In the genomic region with DNA sequence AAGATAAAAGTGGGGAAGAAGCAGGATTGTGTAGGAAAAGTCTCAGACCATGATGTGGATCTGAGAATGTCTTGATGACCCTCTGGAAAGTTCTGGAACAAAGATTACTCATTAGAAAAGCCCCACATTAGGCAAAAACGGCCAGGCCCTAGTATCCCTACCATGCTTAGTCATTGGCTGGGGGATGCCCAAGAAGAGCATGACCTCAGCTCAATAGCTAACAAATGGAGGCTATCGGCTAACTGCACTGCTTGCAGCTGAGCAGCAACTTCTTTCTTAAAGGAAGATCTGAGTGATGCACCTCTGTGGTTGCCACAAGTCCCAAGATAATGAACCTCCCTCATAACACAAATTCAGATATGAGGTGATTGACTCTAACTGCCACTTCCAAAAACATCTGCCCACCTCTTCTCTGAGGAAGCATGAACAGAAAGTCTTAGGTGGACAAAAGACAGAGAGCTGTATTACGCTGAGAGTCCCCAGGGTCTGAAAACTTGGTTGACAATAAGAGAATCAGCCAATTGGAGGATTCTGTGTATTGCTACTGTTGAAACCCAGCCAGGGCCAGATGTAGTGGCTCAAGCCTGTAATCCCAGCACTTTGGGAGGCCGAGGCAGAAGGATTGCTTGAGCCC, we compare ENCODE assay signal across 14 cellular contexts.
A peak's percentile ranks its signal among the peaks of the same experiment; 100 is the strongest.
DNase-seq lines count a peak whose midpoint lies in the region; ATAC-seq and TF ChIP-seq lines count a peak whose summit lies in the region.
"Had no signal": no experiment of that assay in that cellular context is flagged by ENCODE, and none has a peak within 500 bp of the region (broad histone marks: within the 10 kb centered on the region; RNA-seq: fewer than 3 reads in every experiment).

No MANE protein-coding gene starts in this region.

- H3K9me3 ChIP-seq in MG63: peaks cover 2% of the 10 kb centered on the region; the same call in 1 of the 2 replicates
- H3K9me3 ChIP-seq: adrenal gland, heart left ventricle, lower lobe of right lung had no signal

- ATAC-seq in GM18511 (IDR thresholded peaks at IDR 0.05; ENCODE audit: unreplicated experiment) (peak; percentile 75), HG02571 (IDR thresholded peaks at IDR 0.05; ENCODE audit: unreplicated experiment) (peak; percentile 66), omental fat pad (ENCODE audit: low FRiP score) (no peak)
- ATAC-seq: heart left ventricle, lower lobe of right lung had no signal

- no peak for TF ChIP-seq CTCF in omental fat pad (IDR thresholded peaks at IDR 0.05)

- no peaks in the 10 kb centered on the region for H3K36me3 ChIP-seq in MG63
- H3K36me3 ChIP-seq: adrenal gland, heart left ventricle, lower lobe of right lung had no signal

- H3K4me3 ChIP-seq in MG63: no peak overlapping the region
- H3K4me3 ChIP-seq: adrenal gland, heart left ventricle, lower lobe of right lung had no signal

- DNase-seq in MG63 (peak; percentile 13), glomerular visceral epithelial cell (ENCODE audit: extremely low spot score) (peak; percentile 33), DMS53 treated with DMSO at 0.1 percent for 48 hours (lab: John Stamatoyannopoulos, UW; ENCODE audit: unreplicated experiment) (no peak), NCI-H1417 treated with DMSO at 0.1 percent for 48 hours (lab: John Stamatoyannopoulos, UW) (no peak), omental fat pad (ENCODE audit: low spot score) (no peak)
- no peak for DNase-seq in activated CD8-positive, alpha-beta memory T cell treated with anti-CD3 and anti-CD28 coated beads for 24 hours
- DNase-seq: adrenal gland; CD4-positive, alpha-beta memory T cell; heart left ventricle; lower lobe of right lung; NCI-H1930; stimulated activated naive CD4-positive, alpha-beta T cell treated with Interleukin-2 at 50 U/mL for 16 hours had no signal

- H3K27me3 ChIP-seq in MG63: no peaks in the 10 kb centered on the region
- H3K27me3 ChIP-seq: heart left ventricle had no signal

Comparison
In these comparisons a context has a peak if more than half of its experiments do, and no peak if none do; other contexts are left out.
1. DNase-seq: peak in MG63 (single experiment) and glomerular visceral epithelial cell (single experiment); none in activated CD8-positive, alpha-beta memory T cell treated with anti-CD3 and anti-CD28 coated beads for 24 hours (single experiment), DMS53 treated with DMSO at 0.1 percent for 48 hours (single experiment), NCI-H1417 treated with DMSO at 0.1 percent for 48 hours (single experiment) and omental fat pad (single experiment).